Comparison of ENCODE assay signal across 1 cellular context in genomic region chr3:190127797-190128196, GRCh38.
TF ChIP-seq lines count a peak whose summit lies in the region.

No MANE protein-coding gene starts in this region.

TF ChIP-seq in H1, 55 proteins besides CTCF, POLR2A, EP300 and RAD21:
- TF ChIP-seq MAFK (IDR thresholded peaks at IDR 0.05; ENCODE audit: low read depth, low read length) (no peak), E2F6 (IDR thresholded peaks at IDR 0.05) (no peak), FOSL1 (IDR thresholded peaks at IDR 0.05; ENCODE audit: insufficient read depth, low read depth, low read length) (no peak), CHD2 (IDR thresholded peaks at IDR 0.05; ENCODE audit: low read length) (no peak), CBX5 (IDR thresholded peaks at IDR 0.05; ENCODE audit: low read depth, low read length) (no peak), JUND (IDR thresholded peaks at IDR 0.05; ENCODE audit: low read length) (no peak), ATF2 (IDR thresholded peaks at IDR 0.05; ENCODE audit: low read length) (no peak), SP1 (IDR thresholded peaks at IDR 0.05; ENCODE audit: low read depth, low read length) (no peak), ASH2L (IDR thresholded peaks at IDR 0.05; ENCODE audit: low read length) (no peak), SUZ12 (IDR thresholded peaks at IDR 0.05; ENCODE audit: low read length) (no peak), POU5F1 (IDR thresholded peaks at IDR 0.05; ENCODE audit: low read depth, low read length) (no peak), BRCA1 (IDR thresholded peaks at IDR 0.05; ENCODE audit: low read depth, low read length) (no peak), CEBPB (IDR thresholded peaks at IDR 0.05; ENCODE audit: low read depth, low read length) (no peak), SP2 (IDR thresholded peaks at IDR 0.05; ENCODE audit: low read length) (no peak), RFX5 (IDR thresholded peaks at IDR 0.05; ENCODE audit: borderline replicate concordance, low read depth, low read length) (no peak), CHD1 (IDR thresholded peaks at IDR 0.05; ENCODE audit: low read depth, low read length) (no peak)
